1 cellular context compared by ENCODE assay signal in the genomic region with DNA sequence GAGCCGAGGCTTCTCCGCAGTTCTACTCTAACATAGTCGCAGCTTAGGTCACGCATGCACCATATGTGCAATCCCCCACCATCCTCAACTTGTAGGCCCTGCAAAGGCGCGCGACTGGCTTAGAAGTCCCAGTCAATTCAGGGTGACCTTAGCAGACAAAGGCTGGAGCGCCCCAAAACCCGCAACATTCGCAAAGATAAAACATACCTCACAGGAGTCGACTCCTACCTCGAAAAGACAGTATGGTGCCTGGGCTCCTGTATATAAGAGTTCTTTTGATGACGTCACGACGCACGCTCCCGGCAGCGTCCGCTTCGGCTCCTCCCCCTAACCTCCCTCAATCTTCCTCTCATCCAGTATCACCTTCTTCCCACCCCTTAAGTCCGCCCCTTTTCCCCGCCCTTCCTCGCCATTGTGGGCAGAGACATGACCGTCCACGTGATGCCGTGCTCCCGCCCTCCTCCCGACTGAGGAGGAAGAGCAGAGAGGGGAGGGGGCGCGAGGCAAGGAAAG.
TF ChIP-seq lines count a peak whose summit lies in the region.

A gene (minus strand): TSS at position 237 of the 513 bp plus-strand sequence.

TF ChIP-seq in HepG2, 621 proteins besides CTCF, POLR2A, EP300 and RAD21 (continued from another document and continues in another):
- TF ChIP-seq, protein P1, sequence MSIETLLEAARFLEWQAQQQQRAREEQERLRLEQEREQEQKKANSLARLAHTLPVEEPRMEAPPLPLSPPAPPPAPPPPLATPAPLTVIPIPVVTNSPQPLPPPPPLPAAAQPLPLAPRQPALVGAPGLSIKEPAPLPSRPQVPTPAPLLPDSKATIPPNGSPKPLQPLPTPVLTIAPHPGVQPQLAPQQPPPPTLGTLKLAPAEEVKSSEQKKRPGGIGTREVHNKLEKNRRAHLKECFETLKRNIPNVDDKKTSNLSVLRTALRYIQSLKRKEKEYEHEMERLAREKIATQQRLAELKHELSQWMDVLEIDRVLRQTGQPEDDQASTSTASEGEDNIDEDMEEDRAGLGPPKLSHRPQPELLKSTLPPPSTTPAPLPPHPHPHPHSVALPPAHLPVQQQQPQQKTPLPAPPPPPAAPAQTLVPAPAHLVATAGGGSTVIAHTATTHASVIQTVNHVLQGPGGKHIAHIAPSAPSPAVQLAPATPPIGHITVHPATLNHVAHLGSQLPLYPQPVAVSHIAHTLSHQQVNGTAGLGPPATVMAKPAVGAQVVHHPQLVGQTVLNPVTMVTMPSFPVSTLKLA (IDR thresholded peaks at IDR 0.05): peak; percentile 73
- TF ChIP-seq ZNF431 (CRISPR knock-in tag; IDR thresholded peaks at IDR 0.05; ENCODE audit: borderline replicate concordance, low read depth): peak; percentile 28; the same call in 1 of the 2 replicates
- TF ChIP-seq, protein P2, sequence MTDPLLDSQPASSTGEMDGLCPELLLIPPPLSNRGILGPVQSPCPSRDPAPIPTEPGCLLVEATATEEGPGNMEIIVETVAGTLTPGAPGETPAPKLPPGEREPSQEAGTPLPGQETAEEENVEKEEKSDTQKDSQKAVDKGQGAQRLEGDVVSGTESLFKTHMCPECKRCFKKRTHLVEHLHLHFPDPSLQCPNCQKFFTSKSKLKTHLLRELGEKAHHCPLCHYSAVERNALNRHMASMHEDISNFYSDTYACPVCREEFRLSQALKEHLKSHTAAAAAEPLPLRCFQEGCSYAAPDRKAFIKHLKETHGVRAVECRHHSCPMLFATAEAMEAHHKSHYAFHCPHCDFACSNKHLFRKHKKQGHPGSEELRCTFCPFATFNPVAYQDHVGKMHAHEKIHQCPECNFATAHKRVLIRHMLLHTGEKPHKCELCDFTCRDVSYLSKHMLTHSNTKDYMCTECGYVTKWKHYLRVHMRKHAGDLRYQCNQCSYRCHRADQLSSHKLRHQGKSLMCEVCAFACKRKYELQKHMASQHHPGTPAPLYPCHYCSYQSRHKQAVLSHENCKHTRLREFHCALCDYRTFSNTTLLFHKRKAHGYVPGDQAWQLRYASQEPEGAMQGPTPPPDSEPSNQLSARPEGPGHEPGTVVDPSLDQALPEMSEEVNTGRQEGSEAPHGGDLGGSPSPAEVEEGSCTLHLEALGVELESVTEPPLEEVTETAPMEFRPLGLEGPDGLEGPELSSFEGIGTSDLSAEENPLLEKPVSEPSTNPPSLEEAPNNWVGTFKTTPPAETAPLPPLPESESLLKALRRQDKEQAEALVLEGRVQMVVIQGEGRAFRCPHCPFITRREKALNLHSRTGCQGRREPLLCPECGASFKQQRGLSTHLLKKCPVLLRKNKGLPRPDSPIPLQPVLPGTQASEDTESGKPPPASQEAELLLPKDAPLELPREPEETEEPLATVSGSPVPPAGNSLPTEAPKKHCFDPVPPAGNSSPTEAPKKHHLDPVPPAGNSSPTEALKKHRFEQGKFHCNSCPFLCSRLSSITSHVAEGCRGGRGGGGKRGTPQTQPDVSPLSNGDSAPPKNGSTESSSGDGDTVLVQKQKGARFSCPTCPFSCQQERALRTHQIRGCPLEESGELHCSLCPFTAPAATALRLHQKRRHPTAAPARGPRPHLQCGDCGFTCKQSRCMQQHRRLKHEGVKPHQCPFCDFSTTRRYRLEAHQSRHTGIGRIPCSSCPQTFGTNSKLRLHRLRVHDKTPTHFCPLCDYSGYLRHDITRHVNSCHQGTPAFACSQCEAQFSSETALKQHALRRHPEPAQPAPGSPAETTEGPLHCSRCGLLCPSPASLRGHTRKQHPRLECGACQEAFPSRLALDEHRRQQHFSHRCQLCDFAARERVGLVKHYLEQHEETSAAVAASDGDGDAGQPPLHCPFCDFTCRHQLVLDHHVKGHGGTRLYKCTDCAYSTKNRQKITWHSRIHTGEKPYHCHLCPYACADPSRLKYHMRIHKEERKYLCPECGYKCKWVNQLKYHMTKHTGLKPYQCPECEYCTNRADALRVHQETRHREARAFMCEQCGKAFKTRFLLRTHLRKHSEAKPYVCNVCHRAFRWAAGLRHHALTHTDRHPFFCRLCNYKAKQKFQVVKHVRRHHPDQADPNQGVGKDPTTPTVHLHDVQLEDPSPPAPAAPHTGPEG (CRISPR knock-in tag; IDR thresholded peaks at IDR 0.05): 0 out of 2 replicates have a peak, but pooled peaks have one; percentile 24
- TF ChIP-seq, protein P3, sequence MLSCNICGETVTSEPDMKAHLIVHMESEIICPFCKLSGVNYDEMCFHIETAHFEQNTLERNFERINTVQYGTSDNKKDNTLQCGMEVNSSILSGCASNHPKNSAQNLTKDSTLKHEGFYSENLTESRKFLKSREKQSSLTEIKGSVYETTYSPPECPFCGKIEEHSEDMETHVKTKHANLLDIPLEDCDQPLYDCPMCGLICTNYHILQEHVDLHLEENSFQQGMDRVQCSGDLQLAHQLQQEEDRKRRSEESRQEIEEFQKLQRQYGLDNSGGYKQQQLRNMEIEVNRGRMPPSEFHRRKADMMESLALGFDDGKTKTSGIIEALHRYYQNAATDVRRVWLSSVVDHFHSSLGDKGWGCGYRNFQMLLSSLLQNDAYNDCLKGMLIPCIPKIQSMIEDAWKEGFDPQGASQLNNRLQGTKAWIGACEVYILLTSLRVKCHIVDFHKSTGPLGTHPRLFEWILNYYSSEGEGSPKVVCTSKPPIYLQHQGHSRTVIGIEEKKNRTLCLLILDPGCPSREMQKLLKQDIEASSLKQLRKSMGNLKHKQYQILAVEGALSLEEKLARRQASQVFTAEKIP (CRISPR knock-in tag; IDR thresholded peaks at IDR 0.05; ENCODE audit: borderline replicate concordance): no peak
- no peak for TF ChIP-seq MTA3 (CRISPR knock-in tag; IDR thresholded peaks at IDR 0.05)
- TF ChIP-seq ZNF703 (CRISPR knock-in tag; IDR thresholded peaks at IDR 0.05; ENCODE audit: borderline replicate concordance): no peak
- TF ChIP-seq SALL1 (CRISPR knock-in tag; IDR thresholded peaks at IDR 0.05): peak; percentile 45; the same call in 1 of the 2 replicates
- TF ChIP-seq, protein P4, sequence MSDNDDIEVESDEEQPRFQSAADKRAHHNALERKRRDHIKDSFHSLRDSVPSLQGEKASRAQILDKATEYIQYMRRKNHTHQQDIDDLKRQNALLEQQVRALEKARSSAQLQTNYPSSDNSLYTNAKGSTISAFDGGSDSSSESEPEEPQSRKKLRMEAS (IDR thresholded peaks at IDR 0.05): peak; percentile 79
- 0 out of 2 replicates have a peak, but pooled peaks have one; percentile 51 for TF ChIP-seq ZBTB1 (CRISPR knock-in tag; IDR thresholded peaks at IDR 0.05; ENCODE audit: borderline replicate concordance)
- no peak for TF ChIP-seq ZFP62 (CRISPR knock-in tag; IDR thresholded peaks at IDR 0.05)
- TF ChIP-seq, protein P5, sequence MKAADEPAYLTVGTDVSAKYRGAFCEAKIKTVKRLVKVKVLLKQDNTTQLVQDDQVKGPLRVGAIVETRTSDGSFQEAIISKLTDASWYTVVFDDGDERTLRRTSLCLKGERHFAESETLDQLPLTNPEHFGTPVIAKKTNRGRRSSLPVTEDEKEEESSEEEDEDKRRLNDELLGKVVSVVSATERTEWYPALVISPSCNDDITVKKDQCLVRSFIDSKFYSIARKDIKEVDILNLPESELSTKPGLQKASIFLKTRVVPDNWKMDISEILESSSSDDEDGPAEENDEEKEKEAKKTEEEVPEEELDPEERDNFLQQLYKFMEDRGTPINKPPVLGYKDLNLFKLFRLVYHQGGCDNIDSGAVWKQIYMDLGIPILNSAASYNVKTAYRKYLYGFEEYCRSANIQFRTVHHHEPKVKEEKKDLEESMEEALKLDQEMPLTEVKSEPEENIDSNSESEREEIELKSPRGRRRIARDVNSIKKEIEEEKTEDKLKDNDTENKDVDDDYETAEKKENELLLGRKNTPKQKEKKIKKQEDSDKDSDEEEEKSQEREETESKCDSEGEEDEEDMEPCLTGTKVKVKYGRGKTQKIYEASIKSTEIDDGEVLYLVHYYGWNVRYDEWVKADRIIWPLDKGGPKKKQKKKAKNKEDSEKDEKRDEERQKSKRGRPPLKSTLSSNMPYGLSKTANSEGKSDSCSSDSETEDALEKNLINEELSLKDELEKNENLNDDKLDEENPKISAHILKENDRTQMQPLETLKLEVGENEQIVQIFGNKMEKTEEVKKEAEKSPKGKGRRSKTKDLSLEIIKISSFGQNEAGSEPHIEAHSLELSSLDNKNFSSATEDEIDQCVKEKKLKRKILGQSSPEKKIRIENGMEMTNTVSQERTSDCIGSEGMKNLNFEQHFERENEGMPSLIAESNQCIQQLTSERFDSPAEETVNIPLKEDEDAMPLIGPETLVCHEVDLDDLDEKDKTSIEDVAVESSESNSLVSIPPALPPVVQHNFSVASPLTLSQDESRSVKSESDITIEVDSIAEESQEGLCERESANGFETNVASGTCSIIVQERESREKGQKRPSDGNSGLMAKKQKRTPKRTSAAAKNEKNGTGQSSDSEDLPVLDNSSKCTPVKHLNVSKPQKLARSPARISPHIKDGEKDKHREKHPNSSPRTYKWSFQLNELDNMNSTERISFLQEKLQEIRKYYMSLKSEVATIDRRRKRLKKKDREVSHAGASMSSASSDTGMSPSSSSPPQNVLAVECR (CRISPR knock-in tag; IDR thresholded peaks at IDR 0.05; ENCODE audit: borderline replicate concordance): peak; percentile 75
- peak; percentile 94 for TF ChIP-seq TAF1 (CRISPR knock-in tag; IDR thresholded peaks at IDR 0.05)
- TF ChIP-seq ATAD3A (CRISPR knock-in tag; IDR thresholded peaks at IDR 0.05): no peak; the same call in 1 of the 2 replicates
- TF ChIP-seq, protein P6, sequence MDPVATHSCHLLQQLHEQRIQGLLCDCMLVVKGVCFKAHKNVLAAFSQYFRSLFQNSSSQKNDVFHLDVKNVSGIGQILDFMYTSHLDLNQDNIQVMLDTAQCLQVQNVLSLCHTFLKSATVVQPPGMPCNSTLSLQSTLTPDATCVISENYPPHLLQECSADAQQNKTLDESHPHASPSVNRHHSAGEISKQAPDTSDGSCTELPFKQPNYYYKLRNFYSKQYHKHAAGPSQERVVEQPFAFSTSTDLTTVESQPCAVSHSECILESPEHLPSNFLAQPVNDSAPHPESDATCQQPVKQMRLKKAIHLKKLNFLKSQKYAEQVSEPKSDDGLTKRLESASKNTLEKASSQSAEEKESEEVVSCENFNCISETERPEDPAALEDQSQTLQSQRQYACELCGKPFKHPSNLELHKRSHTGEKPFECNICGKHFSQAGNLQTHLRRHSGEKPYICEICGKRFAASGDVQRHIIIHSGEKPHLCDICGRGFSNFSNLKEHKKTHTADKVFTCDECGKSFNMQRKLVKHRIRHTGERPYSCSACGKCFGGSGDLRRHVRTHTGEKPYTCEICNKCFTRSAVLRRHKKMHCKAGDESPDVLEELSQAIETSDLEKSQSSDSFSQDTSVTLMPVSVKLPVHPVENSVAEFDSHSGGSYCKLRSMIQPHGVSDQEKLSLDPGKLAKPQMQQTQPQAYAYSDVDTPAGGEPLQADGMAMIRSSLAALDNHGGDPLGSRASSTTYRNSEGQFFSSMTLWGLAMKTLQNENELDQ (CRISPR knock-in tag; IDR thresholded peaks at IDR 0.05; ENCODE audit: borderline replicate concordance): peak; percentile 35; the same call in 1 of the 2 replicates
- TF ChIP-seq, protein P7, sequence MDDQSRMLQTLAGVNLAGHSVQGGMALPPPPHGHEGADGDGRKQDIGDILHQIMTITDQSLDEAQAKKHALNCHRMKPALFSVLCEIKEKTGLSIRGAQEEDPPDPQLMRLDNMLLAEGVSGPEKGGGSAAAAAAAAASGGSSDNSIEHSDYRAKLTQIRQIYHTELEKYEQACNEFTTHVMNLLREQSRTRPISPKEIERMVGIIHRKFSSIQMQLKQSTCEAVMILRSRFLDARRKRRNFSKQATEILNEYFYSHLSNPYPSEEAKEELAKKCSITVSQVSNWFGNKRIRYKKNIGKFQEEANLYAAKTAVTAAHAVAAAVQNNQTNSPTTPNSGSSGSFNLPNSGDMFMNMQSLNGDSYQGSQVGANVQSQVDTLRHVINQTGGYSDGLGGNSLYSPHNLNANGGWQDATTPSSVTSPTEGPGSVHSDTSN (CRISPR knock-in tag; IDR thresholded peaks at IDR 0.05; ENCODE audit: borderline replicate concordance): 0 out of 2 replicates have a peak, but pooled peaks have one; percentile 42
- TF ChIP-seq, protein P8, sequence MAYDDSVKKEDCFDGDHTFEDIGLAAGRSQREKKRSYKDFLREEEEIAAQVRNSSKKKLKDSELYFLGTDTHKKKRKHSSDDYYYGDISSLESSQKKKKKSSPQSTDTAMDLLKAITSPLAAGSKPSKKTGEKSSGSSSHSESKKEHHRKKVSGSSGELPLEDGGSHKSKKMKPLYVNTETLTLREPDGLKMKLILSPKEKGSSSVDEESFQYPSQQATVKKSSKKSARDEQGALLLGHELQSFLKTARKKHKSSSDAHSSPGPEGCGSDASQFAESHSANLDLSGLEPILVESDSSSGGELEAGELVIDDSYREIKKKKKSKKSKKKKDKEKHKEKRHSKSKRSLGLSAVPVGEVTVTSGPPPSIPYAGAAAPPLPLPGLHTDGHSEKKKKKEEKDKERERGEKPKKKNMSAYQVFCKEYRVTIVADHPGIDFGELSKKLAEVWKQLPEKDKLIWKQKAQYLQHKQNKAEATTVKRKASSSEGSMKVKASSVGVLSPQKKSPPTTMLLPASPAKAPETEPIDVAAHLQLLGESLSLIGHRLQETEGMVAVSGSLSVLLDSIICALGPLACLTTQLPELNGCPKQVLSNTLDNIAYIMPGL (CRISPR knock-in tag; IDR thresholded peaks at IDR 0.05; ENCODE audit: borderline replicate concordance in 1 of 2, low read depth in 1 of 2): peak; percentile 11 to 59; a peak in 2 of 4 replicates
- TF ChIP-seq RXRB (CRISPR knock-in tag; IDR thresholded peaks at IDR 0.05; ENCODE audit: borderline replicate concordance): peak; percentile 31; the same call in 1 of the 2 replicates
- TF ChIP-seq ZIK1 (CRISPR knock-in tag; IDR thresholded peaks at IDR 0.05; ENCODE audit: borderline replicate concordance, low read depth): peak; percentile 4; the same call in 1 of the 2 replicates
- TF ChIP-seq TBX3 (IDR thresholded peaks at IDR 0.05; ENCODE audit: borderline replicate concordance): peak; percentile 30; the same call in 1 of the 2 replicates
- peak; percentile 60; the same call in 1 of the 2 replicates for TF ChIP-seq ZSCAN22 (CRISPR knock-in tag; IDR thresholded peaks at IDR 0.05)
- no peak; the same call in 1 of the 2 replicates for TF ChIP-seq ZNF878 (CRISPR knock-in tag; IDR thresholded peaks at IDR 0.05)
- TF ChIP-seq SKI (IDR thresholded peaks at IDR 0.05; ENCODE audit: partially characterized antibody): peak; percentile 16
- TF ChIP-seq, protein P9, sequence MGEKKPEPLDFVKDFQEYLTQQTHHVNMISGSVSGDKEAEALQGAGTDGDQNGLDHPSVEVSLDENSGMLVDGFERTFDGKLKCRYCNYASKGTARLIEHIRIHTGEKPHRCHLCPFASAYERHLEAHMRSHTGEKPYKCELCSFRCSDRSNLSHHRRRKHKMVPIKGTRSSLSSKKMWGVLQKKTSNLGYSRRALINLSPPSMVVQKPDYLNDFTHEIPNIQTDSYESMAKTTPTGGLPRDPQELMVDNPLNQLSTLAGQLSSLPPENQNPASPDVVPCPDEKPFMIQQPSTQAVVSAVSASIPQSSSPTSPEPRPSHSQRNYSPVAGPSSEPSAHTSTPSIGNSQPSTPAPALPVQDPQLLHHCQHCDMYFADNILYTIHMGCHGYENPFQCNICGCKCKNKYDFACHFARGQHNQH (CRISPR knock-in tag; IDR thresholded peaks at IDR 0.05): peak; percentile 45; the same call in 1 of the 2 replicates
- peak; percentile 100 for TF ChIP-seq POLR2AphosphoS5 (IDR thresholded peaks at IDR 0.05; ENCODE audit: low read depth, low read length)
- no peak for TF ChIP-seq ZNF841 (CRISPR knock-in tag; IDR thresholded peaks at IDR 0.05; ENCODE audit: borderline replicate concordance)
- no peak for TF ChIP-seq SMAD9 (CRISPR knock-in tag; IDR thresholded peaks at IDR 0.05)
- no peak; the same call in none of the 2 replicates for TF ChIP-seq ZFX (CRISPR knock-in tag; IDR thresholded peaks at IDR 0.05; ENCODE audit: low read depth)
- no peak for TF ChIP-seq PCBP1 (IDR thresholded peaks at IDR 0.05; ENCODE audit: borderline replicate concordance, low read depth, low read length)
- TF ChIP-seq NR3C1 (CRISPR knock-in tag; IDR thresholded peaks at IDR 0.05): no peak
- TF ChIP-seq ZFAT (CRISPR knock-in tag; conservative IDR thresholded peaks at IDR 0.05): no peak
- TF ChIP-seq PAX8 (CRISPR knock-in tag; IDR thresholded peaks at IDR 0.05; ENCODE audit: borderline replicate concordance): no peak
- TF ChIP-seq NFE2L1 (CRISPR knock-in tag; IDR thresholded peaks at IDR 0.05; ENCODE audit: borderline replicate concordance): no peak
- 0 out of 2 replicates have a peak, but pooled peaks have one; percentile 44 for TF ChIP-seq FIP1L1 (IDR thresholded peaks at IDR 0.05; ENCODE audit: borderline replicate concordance, insufficient read depth, low read depth, low read length)
